ENCODE assay signal across 29 cellular contexts in genomic region chr3:160159346-160159745, GRCh38.
"Had no signal": no experiment of that assay in that cellular context is flagged by ENCODE, and none has a peak within 500 bp of the region (broad histone marks: within the 10 kb centered on the region; RNA-seq: fewer than 3 reads in every experiment).

No MANE protein-coding gene starts in this region.

- H3K27me3 Mint-ChIP-seq: stimulated activated naive CD8-positive, alpha-beta T cell treated with anti-CD3 and anti-CD28 coated beads, Interleukin-15, amount 100 ng/mL, for 72 hours had no signal

- H3K36me3 Mint-ChIP-seq: immature natural killer cell; naive thymus-derived CD8-positive, alpha-beta T cell; stimulated activated memory B cell treated with anti-CD40 and anti-IgM and Interleukin-4, amounts not matched to agents 10 μg/mL and 1 μg/mL and 100 μg/mL, for 72 hours had no signal

- H3K4me1 Mint-ChIP-seq: immature natural killer cell; naive thymus-derived CD8-positive, alpha-beta T cell; nephron; stimulated activated memory B cell treated with anti-CD40 and anti-IgM and Interleukin-4, amounts not matched to agents 10 μg/mL and 1 μg/mL and 100 μg/mL, for 72 hours had no signal

- H3K27me3 ChIP-seq: left lung, right atrium auricular region, right lobe of liver, testis, thyroid gland, transverse colon, upper lobe of left lung, vagina had no signal

- H3K4me3 Mint-ChIP-seq: immature natural killer cell; naive thymus-derived CD8-positive, alpha-beta T cell; nephron; stimulated activated memory B cell treated with anti-CD40 and anti-IgM and Interleukin-4, amounts not matched to agents 10 μg/mL and 1 μg/mL and 100 μg/mL, for 72 hours; stimulated activated naive CD8-positive, alpha-beta T cell treated with anti-CD3 and anti-CD28 coated beads, Interleukin-15, amount 100 ng/mL, for 72 hours had no signal

- H3K9me3 ChIP-seq: left lung, lower lobe of right lung, right atrium auricular region, right lobe of liver, testis, thyroid gland, transverse colon, upper lobe of left lung, vagina had no signal

- H3K27ac ChIP-seq: left lung, lower lobe of right lung, parathyroid adenoma, right atrium auricular region, right lobe of liver, testis, thyroid gland, transverse colon, upper lobe of left lung, vagina had no signal

- H3K9me3 Mint-ChIP-seq: immature natural killer cell; naive thymus-derived CD8-positive, alpha-beta T cell; nephron; stimulated activated memory B cell treated with anti-CD40 and anti-IgM and Interleukin-4, amounts not matched to agents 10 μg/mL and 1 μg/mL and 100 μg/mL, for 72 hours; stimulated activated naive CD8-positive, alpha-beta T cell treated with anti-CD3 and anti-CD28 coated beads, Interleukin-15, amount 100 ng/mL, for 72 hours had no signal

- H3K9ac ChIP-seq: parathyroid adenoma had no signal

- H3K27ac Mint-ChIP-seq: immature natural killer cell; nephron; progenitor cell of endocrine pancreas; stimulated activated memory B cell treated with anti-CD40 and anti-IgM and Interleukin-4, amounts not matched to agents 10 μg/mL and 1 μg/mL and 100 μg/mL, for 72 hours; stimulated activated naive CD8-positive, alpha-beta T cell treated with anti-CD3 and anti-CD28 coated beads, Interleukin-15, amount 100 ng/mL, for 72 hours had no signal

- H2AFZ ChIP-seq: parathyroid adenoma had no signal

- H3K4me2 ChIP-seq: smooth muscle cell had no signal

- ATAC-seq: left colon; left lung; lower lobe of right lung; naive thymus-derived CD8-positive, alpha-beta T cell; right lobe of liver; stimulated activated memory B cell treated with anti-CD40 and anti-IgM and Interleukin-4, amounts not matched to agents 10 μg/mL and 1 μg/mL and 100 μg/mL, for 72 hours; stimulated activated naive CD8-positive, alpha-beta T cell treated with anti-CD3 and anti-CD28 coated beads, Interleukin-15, amount 100 ng/mL, for 72 hours had no signal

- H3K4me3 ChIP-seq: left lung, lower lobe of right lung, right atrium auricular region, right lobe of liver, smooth muscle cell, testis, thyroid gland, transverse colon, upper lobe of left lung, vagina had no signal

- H3K36me3 ChIP-seq: left lung, lower lobe of right lung, right atrium auricular region, right lobe of liver, thyroid gland, transverse colon, upper lobe of left lung, vagina had no signal

- DNase-seq: hypothalamus; immature natural killer cell; kidney; left colon; left lung; lower lobe of right lung; mammary epithelial cell; mesenchymal stem cell; naive thymus-derived CD8-positive, alpha-beta T cell; nucleus accumbens; right lobe of liver; stimulated activated CD4-positive, alpha-beta T cell treated with anti-CD3 and anti-CD28 coated beads, Interleukin-1b, Interleukin-23, amount 100 ng/mL, for 48 hours; stimulated activated CD4-positive, alpha-beta T cell treated with anti-CD3 and anti-CD28 coated beads, Interleukin-2, amount 100 ng/mL, for 48 hours; stimulated activated CD4-positive, alpha-beta T cell treated with anti-CD3 and anti-CD28 coated beads, Interleukin-4, amount 100 ng/mL, for 4 hours; stimulated activated CD8-positive, alpha-beta memory T cell treated with anti-CD3 and anti-CD28 coated beads, Interleukin-4, amount 100 ng/mL, for 48 hours; stimulated activated naive CD4-positive, alpha-beta T cell treated with Interleukin-2 at 50 U/mL for 16 hours; stimulated activated naive CD8-positive, alpha-beta T cell treated with anti-CD3 and anti-CD28 coated beads, Interleukin-15, amount 100 ng/mL, for 72 hours; substantia nigra; testis; thyroid gland; transverse colon; upper lobe of left lung had no signal

- H3K4me1 ChIP-seq: left lung, lower lobe of right lung, parathyroid adenoma, right atrium auricular region, right lobe of liver, testis, upper lobe of left lung, vagina had no signal
